28 cellular contexts compared by ENCODE assay signal in the genomic region with DNA sequence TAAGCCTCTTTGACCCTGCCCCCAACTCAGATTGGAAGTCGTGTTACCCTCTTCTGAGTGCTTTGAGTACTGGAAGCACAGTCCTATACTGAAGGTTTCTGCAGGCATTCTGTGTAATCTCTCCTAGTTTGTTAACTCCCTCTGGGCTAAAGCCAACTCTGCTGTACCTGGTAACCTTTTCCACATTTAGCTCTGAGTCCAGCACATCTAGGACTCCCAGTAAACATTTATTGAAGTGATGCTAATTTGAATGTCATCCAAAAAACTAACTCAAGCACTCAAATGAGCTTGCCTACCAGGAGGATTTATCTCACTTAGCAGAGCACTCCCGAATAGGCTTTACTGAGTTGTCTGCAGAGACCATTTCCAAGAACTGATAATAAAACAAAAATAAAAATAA.
"Had no signal": no experiment of that assay in that cellular context is flagged by ENCODE, and none has a peak within 500 bp of the region (broad histone marks: within the 10 kb centered on the region; RNA-seq: fewer than 3 reads in every experiment).

No MANE protein-coding gene starts in this region.

- H3K9me3 ChIP-seq: psoas muscle, right lobe of liver, thyroid gland, vagina had no signal

- H3K4me3 ChIP-seq: dorsolateral prefrontal cortex, esophagus muscularis mucosa, gastroesophageal sphincter, lung, ovary, psoas muscle, right lobe of liver, stomach, thyroid gland, vagina had no signal

- H3K27me3 ChIP-seq: dorsolateral prefrontal cortex, esophagus muscularis mucosa, gastroesophageal sphincter, ovary, right lobe of liver, stomach, thyroid gland, vagina had no signal

- H3K4me1 ChIP-seq: esophagus muscularis mucosa, foreskin keratinocyte, gastroesophageal sphincter, right lobe of liver, stomach, thyroid gland, vagina had no signal

- ATAC-seq: foreskin keratinocyte; gastroesophageal sphincter; left colon; natural killer cell; psoas muscle; right lobe of liver; stimulated activated effector memory CD8-positive, alpha-beta T cell treated with anti-CD3 and anti-CD28 coated beads, Interleukin-12 subunit alpha, Interleukin-12 subunit beta, amount 100 ng/mL, for 72 hours had no signal

- DNase-seq: dorsolateral prefrontal cortex; effector CD4-positive, alpha-beta T cell; endodermal cell; foreskin keratinocyte; hypothalamus; immature natural killer cell; islet precursor cell; kidney glomerular epithelial cell; left colon; natural killer cell; occipital lobe; ovary; posterior cingulate gyrus; psoas muscle; right lobe of liver; small intestine; stimulated activated CD4-positive, alpha-beta T cell treated with anti-CD3 and anti-CD28 coated beads, Interleukin-2, amount 100 ng/mL, for 24 hours; stimulated activated CD4-positive, alpha-beta T cell treated with anti-CD3 and anti-CD28 coated beads, Interleukin-4, amount 100 ng/mL, for 24 hours; stimulated activated naive CD4-positive, alpha-beta T cell treated with Interleukin-2 at 50 U/mL for 16 hours; stomach; thyroid gland; trophoblast cell had no signal

- H3K27ac ChIP-seq: dorsolateral prefrontal cortex, epithelial cell of prostate, esophagus muscularis mucosa, foreskin keratinocyte, gastroesophageal sphincter, ovary, psoas muscle, right lobe of liver, stomach, thyroid gland, vagina had no signal

- H3K36me3 ChIP-seq: esophagus muscularis mucosa, gastroesophageal sphincter, ovary, right lobe of liver, stomach, thyroid gland, vagina had no signal
